ENCODE assay signal across 8 cellular contexts in the genomic region with DNA sequence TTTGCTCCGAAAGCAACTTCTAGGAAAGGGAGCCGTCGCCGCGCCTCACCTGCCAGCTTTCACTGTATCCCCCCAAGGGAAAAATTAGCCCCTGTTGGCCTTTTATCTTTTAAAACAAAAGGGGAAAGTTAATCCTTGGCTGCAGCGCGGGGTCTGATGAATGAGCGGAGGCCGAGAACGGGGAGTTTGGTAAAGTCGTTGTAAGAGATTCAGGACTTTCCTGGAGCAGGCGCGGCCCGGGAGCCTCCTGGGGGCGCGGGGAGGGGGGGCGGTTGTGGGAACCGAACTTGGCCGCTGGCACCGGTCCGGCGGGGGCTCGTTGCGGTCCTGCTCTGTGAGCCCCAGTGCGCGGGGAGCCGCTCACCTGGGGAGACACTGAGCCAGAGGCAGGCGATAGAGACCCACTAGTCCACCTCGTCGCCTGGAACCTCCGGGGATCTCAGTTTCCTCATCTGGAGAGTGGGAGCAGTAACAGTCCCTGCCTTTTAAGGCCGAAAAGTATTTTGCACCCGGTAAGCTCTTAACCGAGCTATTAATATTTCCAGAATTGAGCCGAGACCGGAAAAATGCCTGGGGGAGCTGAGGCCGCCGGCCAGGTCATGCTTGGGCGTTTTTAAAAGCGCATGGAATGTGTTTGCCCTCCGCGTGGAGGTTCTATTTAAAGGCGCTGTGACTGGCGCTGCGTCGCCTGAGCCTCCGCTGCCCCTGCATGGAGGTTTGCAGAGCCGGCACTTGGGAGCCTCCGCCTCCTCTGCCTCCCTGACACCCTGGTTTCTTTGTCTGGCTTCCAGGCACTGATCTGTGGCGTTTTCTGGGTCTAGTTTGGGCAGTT. TPM values are rescaled to one million over a fixed set of nuclear protein-coding genes. Genes with fewer than 3 reads are reported as not detected.
DNase-seq lines count a peak whose midpoint lies in the region; ATAC-seq lines count a peak whose summit lies in the region.

No MANE protein-coding gene starts in this region.

- no peak for ATAC-seq in activated CD8-positive, alpha-beta T cell treated with anti-CD3 and anti-CD28 coated beads, Interleukin-2, amount 10 ng/mL, durations not matched to agents 7 days and 5 days

- H3K9me3 Mint-ChIP-seq in activated CD8-positive, alpha-beta T cell treated with anti-CD3 and anti-CD28 coated beads, Interleukin-2, amount 10 ng/mL, durations not matched to agents 7 days and 5 days (ENCODE audit: insufficient read depth), result no peaks in the 10 kb centered on the region

- H3K27me3 Mint-ChIP-seq in activated CD8-positive, alpha-beta T cell treated with anti-CD3 and anti-CD28 coated beads, Interleukin-2, amount 10 ng/mL, durations not matched to agents 7 days and 5 days (ENCODE audit: low read depth), result peaks cover 48% of the 10 kb centered on the region

- no peak overlapping the region for H3K27ac Mint-ChIP-seq in activated CD8-positive, alpha-beta T cell treated with anti-CD3 and anti-CD28 coated beads, Interleukin-2, amount 10 ng/mL, durations not matched to agents 7 days and 5 days

- CTCF ChIA-PET in activated CD8-positive, alpha-beta T cell treated with anti-CD3 and anti-CD28 coated beads, Interleukin-2, amount 10 ng/mL, durations not matched to agents 7 days and 5 days (lab: Charles Lee), result no interaction called here

- H3K4me1 ChIP-seq in ES-I3 (ENCODE audit: insufficient read depth, low read length), result 0 out of 2 replicates have a peak, but pooled peaks cover 3% of the 10 kb centered on the region

- H3K9ac ChIP-seq in ES-I3 (ENCODE audit: low read depth, low read length), result peak overlapping the region; percentile 87; the same call in 1 of the 2 replicates

- H3K9me3 ChIP-seq in ES-I3 (ENCODE audit: control insufficient read depth, insufficient read depth, low read length), result no peaks in the 10 kb centered on the region

- H3K36me3 ChIP-seq in ES-I3 (ENCODE audit: insufficient read depth, low read length), result no peaks in the 10 kb centered on the region

- POLR2A ChIA-PET in activated CD8-positive, alpha-beta T cell treated with anti-CD3 and anti-CD28 coated beads, Interleukin-2, amount 10 ng/mL, durations not matched to agents 7 days and 5 days (lab: Charles Lee), result no interaction called here

- no peaks in the 10 kb centered on the region for H3K36me3 Mint-ChIP-seq in activated CD8-positive, alpha-beta T cell treated with anti-CD3 and anti-CD28 coated beads, Interleukin-2, amount 10 ng/mL, durations not matched to agents 7 days and 5 days (ENCODE audit: low read depth)

- peaks cover 10% of the 10 kb centered on the region for H3K4me1 Mint-ChIP-seq in activated CD8-positive, alpha-beta T cell treated with anti-CD3 and anti-CD28 coated beads, Interleukin-2, amount 10 ng/mL, durations not matched to agents 7 days and 5 days (ENCODE audit: low read depth)

- H3K4me3 Mint-ChIP-seq in activated CD8-positive, alpha-beta T cell treated with anti-CD3 and anti-CD28 coated beads, Interleukin-2, amount 10 ng/mL, durations not matched to agents 7 days and 5 days, result peak overlapping the region; percentile 51

- DNase-seq in activated CD8-positive, alpha-beta T cell treated with anti-CD3 and anti-CD28 coated beads, Interleukin-2, amount 10 ng/mL, durations not matched to agents 7 days and 5 days, result no peak
- DNase-seq in hepatic stellate cell (ENCODE audit: low spot score) (peak; percentile 66), renal cortical epithelial cell (ENCODE audit: low read depth) (peak; percentile 74), NCI-H345 treated with DMSO at 0.1 percent for 48 hours (lab: John Stamatoyannopoulos, UW; ENCODE audit: unreplicated experiment) (no peak)
- no peak for DNase-seq in effector CD4-positive, alpha-beta T cell
- DNase-seq in activated CD4-positive, CD25-positive, alpha-beta regulatory T cell treated with anti-CD3 and anti-CD28 coated beads, Interleukin-2, amount 50 U/mL, for 72 hours, result no peak
- no peak for DNase-seq in stimulated activated CD4-positive, alpha-beta T cell treated with anti-CD3 and anti-CD28 coated beads, Interleukin-2, amount 100 ng/mL, for 48 hours

RNA-seq across cellular contexts. Expression of gene EFHD1, which starts 1.1 kb away (rescaled TPM):
- total RNA-seq in activated CD8-positive, alpha-beta T cell treated with anti-CD3 and anti-CD28 coated beads, Interleukin-2, amount 10 ng/mL, durations not matched to agents 7 days and 5 days, result 1 to 10 TPM; 6.0 to 6.6 TPM
- total RNA-seq in renal cortical epithelial cell, result 7.5 and 26.9 TPM in 2 replicates

Comparison
In these comparisons a context has a peak if more than half of its experiments do, and no peak if none do; other contexts are left out.
1. DNase-seq: peak in hepatic stellate cell (single experiment) and renal cortical epithelial cell (single experiment); none in activated CD8-positive, alpha-beta T cell treated with anti-CD3 and anti-CD28 coated beads, Interleukin-2, amount 10 ng/mL, durations not matched to agents 7 days and 5 days (single experiment), effector CD4-positive, alpha-beta T cell (single experiment), activated CD4-positive, CD25-positive, alpha-beta regulatory T cell treated with anti-CD3 and anti-CD28 coated beads, Interleukin-2, amount 50 U/mL, for 72 hours (single experiment), NCI-H345 treated with DMSO at 0.1 percent for 48 hours (single experiment) and stimulated activated CD4-positive, alpha-beta T cell treated with anti-CD3 and anti-CD28 coated beads, Interleukin-2, amount 100 ng/mL, for 48 hours (0 of 2).